In genomic region chr14:75429562-75429961, GRCh38 we compare ENCODE assay signal across 9 cellular contexts. TPM values are rescaled to one million over a fixed set of nuclear protein-coding genes. Genes with fewer than 3 reads are reported as not detected.
DNase-seq lines count a peak whose midpoint lies in the region; ATAC-seq, FAIRE-seq and TF ChIP-seq lines count a peak whose summit lies in the region.
"Had no signal": no experiment of that assay in that cellular context is flagged by ENCODE, and none has a peak within 500 bp of the region (broad histone marks: within the 10 kb centered on the region; RNA-seq: fewer than 3 reads in every experiment).

No MANE protein-coding gene starts in this region.

- no peak for FAIRE-seq in D721Med (lab: Jason Lieb, UNC)

- in situ Hi-C loops in G401 (cut with HindIII; ENCODE audit: low sequenced_read_pairs), result no loop called here

- DNase-seq in G401 (ENCODE audit: low spot score) (peak; percentile 59), SK-N-MC (ENCODE audit: low read depth, low spot score) (no peak), foreskin fibroblast (no peak), sigmoid colon (no peak), D721Med (ENCODE audit: insufficient read length, low spot score) (no peak), NCI-H748 treated with DMSO at 0.1 percent for 48 hours (lab: John Stamatoyannopoulos, UW) (no peak), ureter (ENCODE audit: low spot score) (no peak)
- DNase-seq: stimulated activated CD4-positive, alpha-beta T cell treated with anti-CD3 and anti-CD28 coated beads, Interleukin-15, amount 100 ng/mL, for 24 hours had no signal

- ATAC-seq in HG03095 (IDR thresholded peaks at IDR 0.05; ENCODE audit: unreplicated experiment), result no peak

- H3K4me1 ChIP-seq in sigmoid colon, result peaks cover 0 to 70% (median 59%) of the 10 kb centered on the region in 4 donors

- 20 to 63% methylated on average over 1 of the region's 1 CpG for WGBS in sigmoid colon, 2 donors

- H3K36me3 ChIP-seq in SK-N-MC (ENCODE audit: insufficient read depth, low read length) (peaks cover 30% of the 10 kb centered on the region; the same call in 1 of the 2 replicates), sigmoid colon (peaks cover 0 to 18% (median 4%) of the 10 kb centered on the region in 4 donors)

- peak overlapping the region; percentile 77 for H3K9ac ChIP-seq in SK-N-MC (ENCODE audit: insufficient read length)

- TF ChIP-seq EP300 in sigmoid colon (IDR thresholded peaks at IDR 0.05), result no peak

- H3K27ac ChIP-seq in SK-N-MC (peak overlapping the region; percentile 39; the same call in 1 of the 2 replicates), sigmoid colon (peak overlapping the region; percentile 85 to 93 (median 89))

- H3K27me3 ChIP-seq in sigmoid colon, result no peaks in the 10 kb centered on the region

- intact Hi-C loops in sigmoid colon (cut with DNase I), result loop anchor here (5.0 kb wide), 1 partner anchor 38 kb away; no protein-coding TSS in a partner anchor

- peak overlapping the region; percentile 90 for H3K4me3 ChIP-seq in SK-N-MC
- H3K4me3 ChIP-seq in foreskin fibroblast (ENCODE audit: low read depth in 1 of 2, low read length in 2 of 2), result peak overlapping the region; percentile 80 to 81
- H3K4me3 ChIP-seq in sigmoid colon, result peak overlapping the region in 3 of 4 donors; percentile 75 to 78 (median 77)

- TF ChIP-seq CTCF in foreskin fibroblast (IDR thresholded peaks at IDR 0.05; ENCODE audit: low read depth, low read length) (no peak), sigmoid colon (IDR thresholded peaks at IDR 0.05) (no peak), D721Med (IDR thresholded peaks at IDR 0.05; ENCODE audit: insufficient read depth, missing control alignments) (no peak)

- TF ChIP-seq POLR2A in sigmoid colon (IDR thresholded peaks at IDR 0.05), result no peak

- H3K9me3 ChIP-seq in SK-N-MC (ENCODE audit: low read depth, low read length) (no peaks in the 10 kb centered on the region), sigmoid colon (no peaks in the 10 kb centered on the region)

RNA-seq across cellular contexts. Expression of gene JDP2, which starts 1.7 kb away (rescaled TPM):
- 37.4 and 40.7 TPM in 2 replicates for total RNA-seq in G401 (2014; rRNA removed; shearing (Covaris generic))
- 10 to 100 TPM; 54.9 to 90.0 (median 58.0) TPM for total RNA-seq in sigmoid colon
- polyA plus RNA-seq in sigmoid colon, result 10 to 100 TPM; 24.5 to 46.8 (median 32.8) TPM
- 43.2 TPM for total RNA-seq in ureter
